ENCODE assay signal across 10 cellular contexts in the genomic region with DNA sequence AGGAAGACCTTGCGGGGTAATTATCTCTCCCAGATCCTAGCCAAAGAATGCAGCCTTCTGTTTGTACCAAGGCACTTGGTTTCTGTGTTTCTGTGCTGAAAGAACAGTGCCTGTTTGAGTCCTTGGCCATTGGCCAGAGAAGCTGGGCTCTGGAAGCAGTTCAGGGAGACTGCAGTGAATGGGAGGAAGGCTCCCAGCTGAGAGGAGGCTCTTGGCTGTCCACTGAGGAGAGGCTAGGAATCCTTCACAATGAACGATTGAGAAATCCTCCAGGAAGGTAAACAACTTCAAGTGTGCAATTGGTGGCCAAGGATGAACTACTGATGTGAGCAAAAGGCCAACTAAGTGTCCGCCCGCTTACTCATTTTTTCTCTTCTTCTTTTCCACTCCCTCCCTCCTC.
A peak's percentile ranks its signal among the peaks of the same experiment; 100 is the strongest.
DNase-seq lines count a peak whose midpoint lies in the region; TF ChIP-seq lines count a peak whose summit lies in the region.
"Had no signal": no experiment of that assay in that cellular context is flagged by ENCODE, and none has a peak within 500 bp of the region (broad histone marks: within the 10 kb centered on the region; RNA-seq: fewer than 3 reads in every experiment).

No MANE protein-coding gene starts in this region.

- peaks cover 0 to 3% of the 10 kb centered on the region in 2 donors for H3K36me3 Mint-ChIP-seq in CD14-positive monocyte

- in situ Hi-C loops in astrocyte of the spinal cord (cut with HindIII; ENCODE audit: low sequenced_read_pairs), result no loop called here

- H3K79me2 ChIP-seq in Karpas-422 (ENCODE audit: low read length), result no peaks in the 10 kb centered on the region

- no peak overlapping the region for H3K4me3 Mint-ChIP-seq in CD14-positive monocyte
- H3K4me3 Mint-ChIP-seq: T-helper 1 cell treated with Interleukin-12 subunit alpha and Interleukin-12 subunit beta and Interleukin-4 antibody, amounts not matched to agents 30 μg/mL and 1 μg/mL, for 36 hours had no signal

- H3K27me3 ChIP-seq in right atrium auricular region (no peaks in the 10 kb centered on the region), Karpas-422 (ENCODE audit: low read length) (no peaks in the 10 kb centered on the region)

- peaks cover 10 to 12% (median 11%) of the 10 kb centered on the region in 3 donors for H3K27me3 Mint-ChIP-seq in CD14-positive monocyte (ENCODE audit: low read depth in 3 of 3)

- no peak overlapping the region for H2AFZ ChIP-seq in Karpas-422 (ENCODE audit: low read length)

- no peaks in the 10 kb centered on the region for H3K9me2 ChIP-seq in Karpas-422 (replicated peaks; ENCODE audit: insufficient read depth, low read length)

- H3K9ac ChIP-seq in Karpas-422 (ENCODE audit: low read length), result no peak overlapping the region

- H3K27ac ChIP-seq in right atrium auricular region (no peak overlapping the region), Karpas-422 (ENCODE audit: low read length) (no peak overlapping the region)

- peaks cover 6 to 26% (median 15%) of the 10 kb centered on the region in 7 donors for H3K9me3 Mint-ChIP-seq in CD14-positive monocyte
- H3K9me3 Mint-ChIP-seq: T-helper 1 cell treated with Interleukin-12 subunit alpha and Interleukin-12 subunit beta and Interleukin-4 antibody, amounts not matched to agents 30 μg/mL and 1 μg/mL, for 36 hours had no signal

- H3K4me2 ChIP-seq in Karpas-422 (ENCODE audit: low read depth, low read length, poor library complexity, severe bottlenecking), result no peak overlapping the region

- H3K36me3 ChIP-seq in right atrium auricular region (no peaks in the 10 kb centered on the region), Karpas-422 (ENCODE audit: insufficient read depth, low read length) (no peaks in the 10 kb centered on the region)

- peaks cover 14% of the 10 kb centered on the region for H3K4me1 Mint-ChIP-seq in CD14-positive monocyte

- intact Hi-C loops in CD14-positive monocyte (cut with micrococcal nuclease), result no loop called here

- H4K20me1 ChIP-seq in Karpas-422 (ENCODE audit: insufficient read depth, low read depth, low read length), result no peaks in the 10 kb centered on the region

- H3K9me3 ChIP-seq in right atrium auricular region (no peaks in the 10 kb centered on the region), Karpas-422 (ENCODE audit: low read length) (peaks cover 16% of the 10 kb centered on the region)

- no peak overlapping the region for H3K27ac Mint-ChIP-seq in CD14-positive monocyte
- H3K27ac Mint-ChIP-seq: T-helper 1 cell treated with Interleukin-12 subunit alpha and Interleukin-12 subunit beta and Interleukin-4 antibody, amounts not matched to agents 30 μg/mL and 1 μg/mL, for 36 hours had no signal

- H3K4me1 ChIP-seq in right atrium auricular region, result no peaks in the 10 kb centered on the region
- no peaks in the 10 kb centered on the region for H3K4me1 ChIP-seq in Karpas-422 (ENCODE audit: low read length)

- DNase-seq in NCI-H1092 (lab: John Stamatoyannopoulos, UW) (peak; percentile 26), astrocyte of the spinal cord (ENCODE audit: low read depth, low spot score) (peak; percentile 84), right atrium auricular region (ENCODE audit: low spot score) (peak; percentile 79), renal cortical epithelial cell (ENCODE audit: low read depth) (peak; percentile 15), SK-N-DZ (ENCODE audit: low spot score) (no peak), cortex of kidney (lab: John Stamatoyannopoulos, UW) (no peak), CD14-positive monocyte (ENCODE audit: low spot score) (no peak), Karpas-422 (no peak)
- DNase-seq: EL had no signal

- TF ChIP-seq CTCF in astrocyte of the spinal cord (IDR thresholded peaks at IDR 0.05; ENCODE audit: low read depth, low read length) (no peak), right atrium auricular region (IDR thresholded peaks at IDR 0.05) (no peak), CD14-positive monocyte (IDR thresholded peaks at IDR 0.05) (no peak)

- H3K4me3 ChIP-seq in astrocyte of the spinal cord (ENCODE audit: low read depth, low read length) (no peak overlapping the region), right atrium auricular region (no peak overlapping the region), Karpas-422 (ENCODE audit: low read length) (no peak overlapping the region)

Comparison
In these comparisons a context has a peak if more than half of its experiments do, and no peak if none do; other contexts are left out.
1. DNase-seq: peak in NCI-H1092 (single experiment), astrocyte of the spinal cord (single experiment), right atrium auricular region (single experiment) and renal cortical epithelial cell (single experiment); none in SK-N-DZ (single experiment), cortex of kidney (single experiment), CD14-positive monocyte (single experiment) and Karpas-422 (single experiment).